In genomic region chr11:45859661-45860140, GRCh38 we compare ENCODE assay signal across 1 cellular context.
A peak's percentile ranks its signal among the peaks of the same experiment; 100 is the strongest.
TF ChIP-seq lines count a peak whose summit lies in the region.

No MANE protein-coding gene starts in this region.

TF ChIP-seq in HEK293, 187 proteins besides CTCF, POLR2A, EP300 and RAD21 (continued from another document and continues in another):
- TF ChIP-seq PATZ1 (tag by site-specific recombination; IDR thresholded peaks at IDR 0.05) (no peak), OSR2 (tag by site-specific recombination; IDR thresholded peaks at IDR 0.05) (peak; percentile 88), ZFP41 (tag by site-specific recombination; IDR thresholded peaks at IDR 0.05; ENCODE audit: borderline replicate concordance) (no peak), IKZF3 (tag by site-specific recombination; IDR thresholded peaks at IDR 0.05) (0 out of 2 replicates have a peak, but pooled peaks have one; percentile 43), ZNF530 (tag by site-specific recombination; IDR thresholded peaks at IDR 0.05; ENCODE audit: low read depth) (no peak), EGR2 (tag by site-specific recombination; IDR thresholded peaks at IDR 0.05; ENCODE audit: low read depth) (no peak), BCL11B (tag by site-specific recombination; IDR thresholded peaks at IDR 0.05; ENCODE audit: low read depth) (no peak), ZBTB48 (tag by site-specific recombination; IDR thresholded peaks at IDR 0.05) (no peak), MEIS1 (CRISPR knock-in tag; IDR thresholded peaks at IDR 0.05; ENCODE audit: borderline replicate concordance) (no peak), ZNF16 (tag by site-specific recombination; IDR thresholded peaks at IDR 0.05; ENCODE audit: low read depth) (no peak), ZNF354C (tag by site-specific recombination; IDR thresholded peaks at IDR 0.05; ENCODE audit: borderline replicate concordance, low read depth) (no peak), TSHZ1 (tag by site-specific recombination; IDR thresholded peaks at IDR 0.05; ENCODE audit: borderline replicate concordance) (no peak), SCRT2 (tag by site-specific recombination; IDR thresholded peaks at IDR 0.05) (no peak), ZNF692 (tag by site-specific recombination; IDR thresholded peaks at IDR 0.05) (no peak), ZNF560 (tag by site-specific recombination; IDR thresholded peaks at IDR 0.05; ENCODE audit: borderline replicate concordance) (no peak), SP7 (tag by site-specific recombination; IDR thresholded peaks at IDR 0.05) (0 out of 2 replicates have a peak, but pooled peaks have one; percentile 24), YY1 (tag by site-specific recombination; IDR thresholded peaks at IDR 0.05) (no peak), ZNF37A (tag by site-specific recombination; IDR thresholded peaks at IDR 0.05) (no peak), ZBTB49 (tag by site-specific recombination; IDR thresholded peaks at IDR 0.05; ENCODE audit: low read depth) (no peak), ZNF660 (tag by site-specific recombination; IDR thresholded peaks at IDR 0.05) (no peak), SP2 (tag by site-specific recombination; IDR thresholded peaks at IDR 0.05) (no peak), KLF1 (tag by site-specific recombination; IDR thresholded peaks at IDR 0.05) (0 out of 2 replicates have a peak, but pooled peaks have one; percentile 21), ZNF2 (tag by site-specific recombination; IDR thresholded peaks at IDR 0.05) (no peak), KLF17 (tag by site-specific recombination; IDR thresholded peaks at IDR 0.05) (no peak), ZNF341 (tag by site-specific recombination; IDR thresholded peaks at IDR 0.05; ENCODE audit: low read depth) (peak; percentile 68), ZNF302 (tag by site-specific recombination; IDR thresholded peaks at IDR 0.05; ENCODE audit: low read depth) (no peak), ZNF521 (tag by site-specific recombination; IDR thresholded peaks at IDR 0.05) (no peak), ZNF501 (tag by site-specific recombination; IDR thresholded peaks at IDR 0.05) (no peak), ZNF335 (tag by site-specific recombination; conservative IDR thresholded peaks at IDR 0.05) (no peak), ZNF488 (tag by site-specific recombination; IDR thresholded peaks at IDR 0.05) (no peak), ZNF169 (tag by site-specific recombination; IDR thresholded peaks at IDR 0.05) (no peak), ZNF140 (tag by site-specific recombination; IDR thresholded peaks at IDR 0.05) (no peak), GLI4 (tag by site-specific recombination; IDR thresholded peaks at IDR 0.05) (no peak), ZNF157 (tag by site-specific recombination; IDR thresholded peaks at IDR 0.05) (no peak), ZNF639 (tag by site-specific recombination; IDR thresholded peaks at IDR 0.05) (no peak), ZNF266 (tag by site-specific recombination; IDR thresholded peaks at IDR 0.05; ENCODE audit: low read depth) (no peak), GLIS1 (tag by site-specific recombination; IDR thresholded peaks at IDR 0.05) (no peak), ZNF596 (tag by site-specific recombination; IDR thresholded peaks at IDR 0.05) (no peak), ZSCAN23 (tag by site-specific recombination; IDR thresholded peaks at IDR 0.05) (no peak), ZNF629 (tag by site-specific recombination; IDR thresholded peaks at IDR 0.05) (no peak), ZNF654 (tag by site-specific recombination; IDR thresholded peaks at IDR 0.05; ENCODE audit: low read depth) (no peak), ZNF10 (tag by site-specific recombination; IDR thresholded peaks at IDR 0.05) (no peak), ZSCAN30 (tag by site-specific recombination; IDR thresholded peaks at IDR 0.05) (0 out of 2 replicates have a peak, but pooled peaks have one; percentile 70), ZNF423 (tag by site-specific recombination; IDR thresholded peaks at IDR 0.05) (no peak), REST (tag by site-specific recombination; IDR thresholded peaks at IDR 0.05) (no peak), ZNF366 (tag by site-specific recombination; conservative IDR thresholded peaks at IDR 0.05) (no peak), ZNF626 (tag by site-specific recombination; IDR thresholded peaks at IDR 0.05) (no peak), ZNF391 (tag by site-specific recombination; IDR thresholded peaks at IDR 0.05; ENCODE audit: borderline replicate concordance, low read depth) (no peak), ZNF830 (tag by site-specific recombination; IDR thresholded peaks at IDR 0.05; ENCODE audit: low read depth) (no peak), ZNF580 (tag by site-specific recombination; IDR thresholded peaks at IDR 0.05) (no peak)
